1 cellular context compared by ENCODE assay signal in the genomic region with DNA sequence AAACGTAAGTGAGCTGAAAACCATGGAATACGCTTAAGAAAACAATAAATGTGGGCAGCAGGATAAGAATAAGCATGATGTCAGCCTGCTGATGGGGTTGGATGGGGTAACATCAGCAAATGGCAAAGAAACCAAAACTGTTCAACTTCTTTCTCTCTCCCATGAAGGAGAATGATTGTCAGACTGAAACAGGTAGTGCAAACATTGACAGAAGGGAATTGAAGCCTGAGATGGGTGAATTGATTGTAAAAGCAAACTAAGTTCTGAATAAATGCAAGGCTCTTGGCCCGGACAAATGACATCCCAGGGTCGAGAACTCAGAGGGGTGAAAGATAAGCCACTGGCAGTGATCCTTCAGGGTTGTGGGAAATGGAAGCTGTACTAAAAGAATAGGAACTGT.
TF ChIP-seq lines count a peak whose summit lies in the region.

No MANE protein-coding gene starts in this region.

TF ChIP-seq in HepG2, 621 proteins besides CTCF, POLR2A, EP300 and RAD21 (continued from another document):
- TF ChIP-seq, protein P1, sequence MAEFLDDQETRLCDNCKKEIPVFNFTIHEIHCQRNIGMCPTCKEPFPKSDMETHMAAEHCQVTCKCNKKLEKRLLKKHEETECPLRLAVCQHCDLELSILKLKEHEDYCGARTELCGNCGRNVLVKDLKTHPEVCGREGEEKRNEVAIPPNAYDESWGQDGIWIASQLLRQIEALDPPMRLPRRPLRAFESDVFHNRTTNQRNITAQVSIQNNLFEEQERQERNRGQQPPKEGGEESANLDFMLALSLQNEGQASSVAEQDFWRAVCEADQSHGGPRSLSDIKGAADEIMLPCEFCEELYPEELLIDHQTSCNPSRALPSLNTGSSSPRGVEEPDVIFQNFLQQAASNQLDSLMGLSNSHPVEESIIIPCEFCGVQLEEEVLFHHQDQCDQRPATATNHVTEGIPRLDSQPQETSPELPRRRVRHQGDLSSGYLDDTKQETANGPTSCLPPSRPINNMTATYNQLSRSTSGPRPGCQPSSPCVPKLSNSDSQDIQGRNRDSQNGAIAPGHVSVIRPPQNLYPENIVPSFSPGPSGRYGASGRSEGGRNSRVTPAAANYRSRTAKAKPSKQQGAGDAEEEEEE (CRISPR knock-in tag; IDR thresholded peaks at IDR 0.05; ENCODE audit: borderline replicate concordance) = no peak
- no peak for TF ChIP-seq ARNT2 (CRISPR knock-in tag; IDR thresholded peaks at IDR 0.05; ENCODE audit: low read depth)
